9 cellular contexts compared by ENCODE assay signal in the genomic region with DNA sequence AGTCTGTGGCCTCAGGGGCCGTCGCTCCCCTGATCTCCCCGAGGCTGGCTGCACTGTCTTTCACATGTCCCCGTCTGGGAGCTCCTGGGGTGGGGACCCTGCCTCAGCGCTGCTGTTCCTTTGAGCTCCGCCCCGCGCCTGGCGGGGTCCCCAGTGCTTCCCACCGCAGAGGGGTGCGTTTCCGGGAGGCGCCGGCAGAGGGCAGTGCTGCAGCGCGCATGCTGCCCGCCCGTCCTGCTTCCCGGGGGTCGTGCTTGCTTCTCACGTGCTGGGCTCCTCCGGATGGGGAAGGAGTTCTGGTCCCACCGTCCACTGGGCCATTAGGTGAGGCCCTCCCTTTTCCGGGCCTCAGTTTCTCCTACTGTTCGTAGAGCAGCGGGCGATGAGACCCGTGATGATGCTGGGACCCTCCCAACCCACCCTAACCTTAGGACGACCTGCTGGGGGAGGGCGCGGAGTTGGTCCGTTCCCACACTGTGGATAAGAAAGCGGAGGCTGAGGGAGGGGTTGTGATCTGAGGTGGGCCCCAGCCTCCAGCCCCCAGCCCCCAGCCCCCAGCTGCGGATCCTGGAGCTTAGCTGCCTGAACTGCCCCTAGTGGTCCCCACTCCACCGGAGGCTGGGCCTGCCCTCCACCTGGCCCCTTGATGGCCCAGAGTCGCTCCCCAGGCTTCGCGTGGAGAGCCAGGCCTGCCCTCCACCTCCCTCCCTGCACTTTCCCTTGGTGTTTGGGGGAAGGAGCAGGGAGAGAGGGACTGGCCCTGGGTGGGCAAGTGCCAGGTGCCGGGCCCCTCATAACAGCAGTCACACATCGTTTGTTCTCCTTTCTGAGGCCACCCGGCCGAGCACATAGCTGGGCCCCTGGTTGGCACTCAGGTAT. TPM values are rescaled to one million over a fixed set of nuclear protein-coding genes. Genes with fewer than 3 reads are reported as not detected.
A peak's percentile ranks its signal among the peaks of the same experiment; 100 is the strongest.
DNase-seq lines count a peak whose midpoint lies in the region; ATAC-seq and TF ChIP-seq lines count a peak whose summit lies in the region.
"Had no signal": no experiment of that assay in that cellular context is flagged by ENCODE, and none has a peak within 500 bp of the region (broad histone marks: within the 10 kb centered on the region; RNA-seq: fewer than 3 reads in every experiment).

No MANE protein-coding gene starts in this region.

- DNase-seq in GM10248 (ENCODE audit: extremely low spot score) (peak; percentile 79), left ventricle myocardium inferior (no peak), SW 1271 (lab: John Stamatoyannopoulos, UW) (no peak)
- peak; percentile 48 to 62 for DNase-seq in activated T-cell treated with anti-CD3 and anti-CD28 coated beads, Interleukin-2, amount 50 U/mL, for 72 hours
- DNase-seq in stimulated activated CD4-positive, alpha-beta T cell treated with anti-CD3 and anti-CD28 coated beads, Interleukin-2, amount 100 ng/mL, for 48 hours: peak; percentile 47 to 63

- no peaks in the 10 kb centered on the region for H3K79me2 ChIP-seq in Loucy (ENCODE audit: insufficient read depth, low read length)

- no peaks in the 10 kb centered on the region for H3K9me2 ChIP-seq in Loucy (replicated peaks; ENCODE audit: low read depth, low read length)

- POLR2A ChIA-PET in GM10248 (lab: Yijun Ruan, JAX): no interaction called here

- intact Hi-C loops in left ventricle myocardium inferior (cut with micrococcal nuclease): no loop called here

- no peak overlapping the region for H2AFZ ChIP-seq in Loucy (ENCODE audit: low read length)

- H3K4me1 ChIP-seq in Loucy (ENCODE audit: insufficient read depth, low read length, poor library complexity, severe bottlenecking): no peaks in the 10 kb centered on the region
- H3K4me1 ChIP-seq in left ventricle myocardium inferior: peaks cover 27% of the 10 kb centered on the region
- H3K4me1 ChIP-seq: SJSA1 had no signal

- TF ChIP-seq CTCF in GM10248 (IDR thresholded peaks at IDR 0.05; ENCODE audit: control extremely low read depth, extremely low read depth, low read depth, missing control alignments) (peak; percentile 72), Loucy (conservative IDR thresholded peaks at IDR 0.05; ENCODE audit: low read length) (peak; percentile 70), left ventricle myocardium inferior (IDR thresholded peaks at IDR 0.05; ENCODE audit: borderline replicate concordance) (peak; percentile 99)

- H3K27me3 ChIP-seq in Loucy (ENCODE audit: insufficient read depth, low read length, poor library complexity, severe bottlenecking): no peaks in the 10 kb centered on the region
- peaks cover 46% of the 10 kb centered on the region for H3K27me3 ChIP-seq in left ventricle myocardium inferior (ENCODE audit: low read depth)
- H3K27me3 ChIP-seq: SJSA1 had no signal

- H3K27me3 Mint-ChIP-seq in activated T-cell treated with anti-CD3 and anti-CD28 coated beads, Interleukin-2, amount 50 U/mL, for 72 hours (ENCODE audit: low read depth): no peaks in the 10 kb centered on the region

- H3K36me3 Mint-ChIP-seq in activated T-cell treated with anti-CD3 and anti-CD28 coated beads, Interleukin-2, amount 50 U/mL, for 72 hours (ENCODE audit: insufficient read depth in 2 of 2): no peaks in the 10 kb centered on the region

- no peaks in the 10 kb centered on the region for H3K9me3 ChIP-seq in Loucy (ENCODE audit: insufficient read depth, low read depth, low read length)
- no peaks in the 10 kb centered on the region for H3K9me3 ChIP-seq in left ventricle myocardium inferior (replicated peaks)
- H3K9me3 ChIP-seq: SJSA1 had no signal

- H3F3A ChIP-seq in Loucy (ENCODE audit: low read depth): no peaks in the 10 kb centered on the region

- no peak overlapping the region for H3K9ac ChIP-seq in Loucy (ENCODE audit: low read depth, low read length, poor library complexity, severe bottlenecking)

- no peak overlapping the region for H3K27ac ChIP-seq in left ventricle myocardium inferior (replicated peaks)
- H3K27ac ChIP-seq: SJSA1 had no signal

- CTCF ChIA-PET in GM10248 (lab: Yijun Ruan, JAX): interaction anchor here (0.7 to 5.2 kb wide), 13 partner anchors 9 to 321 kb away, joined by 3 to 41 read pairs (median 4); no protein-coding TSS in a partner anchor

- no peak overlapping the region for H3K27ac Mint-ChIP-seq in activated T-cell treated with anti-CD3 and anti-CD28 coated beads, Interleukin-2, amount 50 U/mL, for 72 hours

- H3K4me2 ChIP-seq in Loucy (ENCODE audit: low read depth, low read length, poor library complexity, severe bottlenecking): no peak overlapping the region

- no peaks in the 10 kb centered on the region for H4K20me1 ChIP-seq in Loucy (ENCODE audit: insufficient read depth, low read length, poor library complexity, severe bottlenecking)

- H3K9me3 Mint-ChIP-seq in activated T-cell treated with anti-CD3 and anti-CD28 coated beads, Interleukin-2, amount 50 U/mL, for 72 hours: no peaks in the 10 kb centered on the region

- H3K36me3 ChIP-seq in Loucy (ENCODE audit: insufficient read depth, low read length) (no peaks in the 10 kb centered on the region), left ventricle myocardium inferior (no peaks in the 10 kb centered on the region)

- H3K4me3 Mint-ChIP-seq in activated T-cell treated with anti-CD3 and anti-CD28 coated beads, Interleukin-2, amount 50 U/mL, for 72 hours: no peak overlapping the region

- H3K4me3 ChIP-seq in Loucy (ENCODE audit: low read length, poor library complexity, severe bottlenecking): no peak overlapping the region
- no peak overlapping the region for H3K4me3 ChIP-seq in left ventricle myocardium inferior
- H3K4me3 ChIP-seq: SJSA1 had no signal

- ATAC-seq in activated T-cell treated with anti-CD3 and anti-CD28 coated beads, Interleukin-2, amount 50 U/mL, for 72 hours (replicated peaks in 1 of 2): peak in 1 of 2 donors; percentile 43
- no peak for ATAC-seq in HG03280 (IDR thresholded peaks at IDR 0.05; ENCODE audit: unreplicated experiment)
- no peak for ATAC-seq in GM19452 (IDR thresholded peaks at IDR 0.05; ENCODE audit: unreplicated experiment)

- H3K4me1 Mint-ChIP-seq in activated T-cell treated with anti-CD3 and anti-CD28 coated beads, Interleukin-2, amount 50 U/mL, for 72 hours (ENCODE audit: low read depth): no peaks in the 10 kb centered on the region

RNA-seq across cellular contexts. Expression of a gene that starts 15.3 kb away (rescaled TPM):
- not detected for total RNA-seq in activated T-cell treated with anti-CD3 and anti-CD28 coated beads, Interleukin-2, amount 50 U/mL, for 72 hours
- 0.27 TPM for total RNA-seq in left ventricle myocardium inferior

RNA-seq across cellular contexts. Expression of a gene that starts 27.6 kb away (rescaled TPM):
- total RNA-seq in activated T-cell treated with anti-CD3 and anti-CD28 coated beads, Interleukin-2, amount 50 U/mL, for 72 hours: not detected
- total RNA-seq in left ventricle myocardium inferior: not detected

Comparison
In these comparisons a context has a peak if more than half of its experiments do, and no peak if none do; other contexts are left out.
1. DNase-seq: peak in GM10248 (single experiment), activated T-cell treated with anti-CD3 and anti-CD28 coated beads, Interleukin-2, amount 50 U/mL, for 72 hours (2 of 2) and stimulated activated CD4-positive, alpha-beta T cell treated with anti-CD3 and anti-CD28 coated beads, Interleukin-2, amount 100 ng/mL, for 48 hours (2 of 2); none in left ventricle myocardium inferior (single experiment) and SW 1271 (0 of 2).
2. Peak in every context shown above with its lines, with median percentiles within 50 percentile points of each other: CTCF ChIP-seq.